14 cellular contexts compared by ENCODE assay signal in genomic region chr18:54775686-54776085, GRCh38. TPM values are rescaled to one million over a fixed set of nuclear protein-coding genes. Genes with fewer than 3 reads are reported as not detected.
A peak's percentile ranks its signal among the peaks of the same experiment; 100 is the strongest.
DNase-seq lines count a peak whose midpoint lies in the region; ATAC-seq, FAIRE-seq and TF ChIP-seq lines count a peak whose summit lies in the region.
"Had no signal": no experiment of that assay in that cellular context is flagged by ENCODE, and none has a peak within 500 bp of the region (broad histone marks: within the 10 kb centered on the region; RNA-seq: fewer than 3 reads in every experiment).

No MANE protein-coding gene starts in this region.

- H3K9me3 Mint-ChIP-seq in astrocyte (ENCODE audit: unreplicated experiment) = peaks cover 4% of the 10 kb centered on the region
- no peaks in the 10 kb centered on the region for H3K9me3 Mint-ChIP-seq in activated CD8-positive, alpha-beta memory T cell treated with anti-CD3 and anti-CD28 coated beads, Interleukin-2, amount 10 ng/mL, durations not matched to agents 7 days and 5 days (ENCODE audit: low read depth)
- H3K9me3 Mint-ChIP-seq: activated T-helper 1 cell treated with anti-CD3 and anti-CD28 coated beads, Interleukin-12 subunit alpha, Interleukin-12 subunit beta, Interleukin-2, Interleukin-4 antibody, amounts not matched to agents 30 ng/mL and 10 ng/mL and 1 ng/mL, durations not matched to agents 14 hours and 24 hours and 36 hours; CD4-positive, alpha-beta T cell; neural crest cell had no signal

- H3K36me3 ChIP-seq in astrocyte (ENCODE audit: insufficient read depth, low read length) (no peaks in the 10 kb centered on the region), keratinocyte (ENCODE audit: control insufficient read depth in 2 of 2, extremely low read depth in 1 of 2, insufficient read depth in 2 of 2, low read length in 2 of 2) (no peaks in the 10 kb centered on the region)
- H3K36me3 ChIP-seq: esophagus muscularis mucosa had no signal

- DNase-seq in ACHN (peak; percentile 75), HPDE6-E6E7 (ENCODE audit: extremely low spot score) (peak; percentile 59), astrocyte (ENCODE audit: low read depth) (peak; percentile 87), keratinocyte (ENCODE audit: low read depth, low spot score) (no peak), globus pallidus (ENCODE audit: low spot score) (no peak)
- no peak for DNase-seq in activated CD8-positive, alpha-beta memory T cell treated with anti-CD3 and anti-CD28 coated beads, Interleukin-2, amount 10 ng/mL, durations not matched to agents 7 days and 5 days
- DNase-seq: CD4-positive, alpha-beta T cell; SHP77 treated with DMSO at 0.1 percent for 48 hours had no signal

- H3K27ac Mint-ChIP-seq in astrocyte (ENCODE audit: unreplicated experiment) = peak overlapping the region; percentile 96
- H3K27ac Mint-ChIP-seq in activated CD8-positive, alpha-beta memory T cell treated with anti-CD3 and anti-CD28 coated beads, Interleukin-2, amount 10 ng/mL, durations not matched to agents 7 days and 5 days = no peak overlapping the region
- H3K27ac Mint-ChIP-seq: CD4-positive, alpha-beta T cell had no signal

- ATAC-seq in GM18909 (IDR thresholded peaks at IDR 0.05; ENCODE audit: poor library complexity, unreplicated experiment) = no peak
- ATAC-seq in activated CD8-positive, alpha-beta memory T cell treated with anti-CD3 and anti-CD28 coated beads, Interleukin-2, amount 10 ng/mL, durations not matched to agents 7 days and 5 days = no peak
- ATAC-seq in GM21576 (IDR thresholded peaks at IDR 0.05; ENCODE audit: unreplicated experiment) = no peak

- H3K4me3 ChIP-seq in astrocyte (ENCODE audit: insufficient read depth, low read depth, low read length) (no peak overlapping the region), keratinocyte (ENCODE audit: control insufficient read depth in 2 of 3, extremely low read depth in 1 of 3, insufficient read depth in 2 of 3, low read depth in 1 of 3, low read length in 3 of 3) (no peak overlapping the region)
- H3K4me3 ChIP-seq: esophagus muscularis mucosa had no signal

- H3K27me3 Mint-ChIP-seq in astrocyte (ENCODE audit: low read depth, unreplicated experiment) = no peaks in the 10 kb centered on the region
- H3K27me3 Mint-ChIP-seq in activated CD8-positive, alpha-beta memory T cell treated with anti-CD3 and anti-CD28 coated beads, Interleukin-2, amount 10 ng/mL, durations not matched to agents 7 days and 5 days = peaks cover 3% of the 10 kb centered on the region
- H3K27me3 Mint-ChIP-seq: CD4-positive, alpha-beta T cell had no signal

- H3K27me3 ChIP-seq in astrocyte (ENCODE audit: insufficient read depth, low read length) = no peaks in the 10 kb centered on the region
- H3K27me3 ChIP-seq in keratinocyte (ENCODE audit: control insufficient read depth, extremely low read depth, insufficient read depth, low read length) = no peaks in the 10 kb centered on the region
- H3K27me3 ChIP-seq: esophagus muscularis mucosa had no signal

- H3K4me1 ChIP-seq in astrocyte (ENCODE audit: insufficient read depth, low read length) (peaks cover 29% of the 10 kb centered on the region), keratinocyte (ENCODE audit: control insufficient read depth, extremely low read depth, insufficient read depth, low read length) (peaks cover 25% of the 10 kb centered on the region)

- CTCF ChIA-PET in activated CD8-positive, alpha-beta memory T cell treated with anti-CD3 and anti-CD28 coated beads, Interleukin-2, amount 10 ng/mL, durations not matched to agents 7 days and 5 days (lab: Charles Lee) = no interaction called here

- H3K9me3 ChIP-seq in astrocyte (ENCODE audit: insufficient read depth, low read depth, low read length) (no peaks in the 10 kb centered on the region), keratinocyte (ENCODE audit: control insufficient read depth, low read depth, low read length) (no peaks in the 10 kb centered on the region)
- H3K9me3 ChIP-seq: esophagus muscularis mucosa had no signal

- TF ChIP-seq CTCF in astrocyte (IDR thresholded peaks at IDR 0.05; ENCODE audit: insufficient read depth, low read depth, low read length) (peak; percentile 72), keratinocyte (optimal IDR thresholded peaks at IDR 0.05 in 1 of 3, IDR thresholded peaks at IDR 0.05 in 1 of 3, conservative IDR thresholded peaks at IDR 0.05 in 1 of 3; ENCODE audit: extremely low read depth in 1 of 3, insufficient read depth in 2 of 3, low read length in 3 of 3) (peak; percentile 49 to 70 (median 57))

- H3K36me3 Mint-ChIP-seq in astrocyte (ENCODE audit: low read depth, unreplicated experiment) = no peaks in the 10 kb centered on the region
- no peaks in the 10 kb centered on the region for H3K36me3 Mint-ChIP-seq in activated CD8-positive, alpha-beta memory T cell treated with anti-CD3 and anti-CD28 coated beads, Interleukin-2, amount 10 ng/mL, durations not matched to agents 7 days and 5 days

- no peak for FAIRE-seq in astrocyte (lab: Jason Lieb, UNC)
- FAIRE-seq in keratinocyte (lab: Jason Lieb, UNC) = no peak

- H3K27ac ChIP-seq in astrocyte (ENCODE audit: low read depth, low read length) (peak overlapping the region; percentile 98), keratinocyte (ENCODE audit: control insufficient read depth, insufficient read depth, low read length) (peak overlapping the region; percentile 98)
- H3K27ac ChIP-seq: esophagus muscularis mucosa, KMS-11 had no signal

- peak overlapping the region; percentile 43 for H3K4me3 Mint-ChIP-seq in astrocyte (ENCODE audit: unreplicated experiment)
- no peak overlapping the region for H3K4me3 Mint-ChIP-seq in activated CD8-positive, alpha-beta memory T cell treated with anti-CD3 and anti-CD28 coated beads, Interleukin-2, amount 10 ng/mL, durations not matched to agents 7 days and 5 days
- H3K4me3 Mint-ChIP-seq: activated T-helper 1 cell treated with anti-CD3 and anti-CD28 coated beads, Interleukin-12 subunit alpha, Interleukin-12 subunit beta, Interleukin-2, Interleukin-4 antibody, amounts not matched to agents 30 ng/mL and 10 ng/mL and 1 ng/mL, durations not matched to agents 14 hours and 24 hours and 36 hours; CD4-positive, alpha-beta T cell; neural crest cell had no signal

- H2AFZ ChIP-seq in astrocyte (ENCODE audit: low read depth, low read length) = peak overlapping the region; percentile 8
- H2AFZ ChIP-seq in keratinocyte (ENCODE audit: control insufficient read depth, low read length) = peak overlapping the region; percentile 35

- in situ Hi-C loops in ACHN (cut with HindIII; ENCODE audit: low pct_ligation_motif_present, low pct_unique_long_range_greater_than_20kb, low sequenced_read_pairs) = no loop called here

- H3K79me2 ChIP-seq in astrocyte (ENCODE audit: insufficient read depth, low read length) (no peaks in the 10 kb centered on the region), keratinocyte (ENCODE audit: control insufficient read depth, insufficient read depth, low read length) (no peaks in the 10 kb centered on the region)

- no peaks in the 10 kb centered on the region for H4K20me1 ChIP-seq in astrocyte (ENCODE audit: insufficient read depth, low read length)
- no peaks in the 10 kb centered on the region for H4K20me1 ChIP-seq in keratinocyte (ENCODE audit: control insufficient read depth, extremely low read depth, insufficient read depth, low read length)

- peaks cover 5% of the 10 kb centered on the region for H3K9me1 ChIP-seq in keratinocyte (ENCODE audit: control insufficient read depth, extremely low read depth, insufficient read depth, low read length)

- peaks cover 26% of the 10 kb centered on the region for H3K4me1 Mint-ChIP-seq in astrocyte (ENCODE audit: low read depth, unreplicated experiment)
- H3K4me1 Mint-ChIP-seq in activated CD8-positive, alpha-beta memory T cell treated with anti-CD3 and anti-CD28 coated beads, Interleukin-2, amount 10 ng/mL, durations not matched to agents 7 days and 5 days = peaks cover 11% of the 10 kb centered on the region

- dilution Hi-C loops in keratinocyte (cut with MboI; ENCODE audit: extremely low pct_ligation_motif_present, low sequenced_read_pairs) = no loop called here

- H3K9ac ChIP-seq in astrocyte (ENCODE audit: low read length) (peak overlapping the region; percentile 85), keratinocyte (ENCODE audit: control insufficient read depth, extremely low read depth, insufficient read depth, low read length) (peak overlapping the region; percentile 70)
- H3K9ac ChIP-seq: KMS-11 had no signal

- H3K4me2 ChIP-seq in astrocyte (ENCODE audit: low read length) = peak overlapping the region; percentile 77
- H3K4me2 ChIP-seq in keratinocyte (ENCODE audit: control insufficient read depth, extremely low read depth, insufficient read depth, low read depth, low read length) = peak overlapping the region; percentile 54
- H3K4me2 ChIP-seq: KMS-11 had no signal

RNA-seq across cellular contexts. Expression of gene RAB27B, which starts 52.6 kb away (rescaled TPM):
- total RNA-seq in astrocyte = 0.91 and 1.1 TPM in 2 replicates
- 1.3 to 4.2 TPM (median 4.0 TPM) in 3 replicates for polyA plus RNA-seq in keratinocyte
- polyA plus RNA-seq in keratinocyte (2011; ENCODE audit: low read depth) = 20.7 TPM
- polyA plus RNA-seq in keratinocyte (2011; cell fraction: cytosol; rRNA removed) = 2.2 and 3.5 TPM in 2 replicates
- 2.2 and 3.0 TPM in 2 replicates for polyA plus RNA-seq in keratinocyte (2011; cell fraction: nucleus; rRNA removed)
- polyA plus RNA-seq in keratinocyte (2012; ENCODE audit: low replicate concordance) = 4.1 and 11.9 TPM in 2 replicates
- 1.9 to 7.5 TPM (median 7.0 TPM) in 3 replicates for polyA minus RNA-seq in keratinocyte
- 4.8 TPM for polyA minus RNA-seq in keratinocyte (2011; cell fraction: cytosol; rRNA and poly(A)+ RNA removed)
- 3.5 and 4.1 TPM in 2 replicates for polyA minus RNA-seq in keratinocyte (2011; cell fraction: nucleus; rRNA and poly(A)+ RNA removed)
- 1 to 10 TPM in 1 of 2 experiments, under 1 TPM in 1; 0.66 to 3.5 TPM for total RNA-seq in activated CD8-positive, alpha-beta memory T cell treated with anti-CD3 and anti-CD28 coated beads, Interleukin-2, amount 10 ng/mL, durations not matched to agents 7 days and 5 days

Comparison
In these comparisons a context has a peak if more than half of its experiments do, and no peak if none do; other contexts are left out.
1. DNase-seq: peak in ACHN (single experiment), HPDE6-E6E7 (single experiment) and astrocyte (single experiment); none in keratinocyte (single experiment), globus pallidus (single experiment) and activated CD8-positive, alpha-beta memory T cell treated with anti-CD3 and anti-CD28 coated beads, Interleukin-2, amount 10 ng/mL, durations not matched to agents 7 days and 5 days (single experiment).